In the genomic region with DNA sequence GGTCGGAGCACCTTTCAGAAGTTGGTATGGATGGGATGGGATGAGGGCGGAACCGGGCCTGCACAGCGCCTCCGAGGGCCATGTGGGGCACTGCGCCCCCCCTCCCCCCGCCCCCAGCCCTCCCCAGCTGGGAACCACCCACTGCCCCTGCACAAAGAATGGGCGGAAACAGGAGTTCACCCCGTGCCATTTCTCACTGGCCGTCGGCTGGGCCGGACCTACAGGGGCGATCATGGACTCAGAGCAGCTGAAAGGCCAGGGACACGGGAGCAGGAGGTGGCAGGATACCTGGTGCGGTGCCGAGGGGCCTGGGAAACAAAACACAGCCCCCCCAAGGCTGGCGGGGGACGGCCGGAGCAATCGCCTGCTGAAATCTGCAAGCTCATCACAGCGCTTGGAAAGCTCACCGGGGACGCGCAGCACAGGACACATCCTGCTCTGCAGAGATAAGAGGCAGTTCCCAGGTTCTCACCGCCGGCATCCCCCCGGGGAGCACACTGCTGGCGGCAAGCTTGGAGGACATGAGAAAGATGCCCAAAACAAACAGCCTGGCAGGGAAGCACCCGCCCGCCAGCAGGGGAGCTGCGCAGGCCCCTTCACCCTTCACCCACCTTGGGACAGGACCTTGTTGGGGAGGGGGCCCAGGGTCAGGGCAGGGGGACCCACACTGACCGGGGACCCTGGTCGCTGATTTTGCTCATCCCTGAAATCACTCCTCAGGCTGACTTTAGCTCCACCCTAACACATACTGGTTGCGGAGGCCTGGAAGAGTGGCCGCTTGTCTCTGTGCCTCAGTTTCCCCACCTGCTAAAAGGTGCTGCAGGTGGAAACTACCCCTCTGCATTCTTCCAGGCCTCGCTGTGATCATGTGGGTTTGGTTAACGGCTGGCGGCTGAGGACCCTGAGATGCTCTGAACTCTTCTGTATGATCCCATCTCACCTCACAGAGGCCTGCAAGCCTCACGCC, we compare ENCODE assay signal across 21 cellular contexts.
DNase-seq lines count a peak whose midpoint lies in the region; ATAC-seq, FAIRE-seq and TF ChIP-seq lines count a peak whose summit lies in the region.
"Had no signal": no experiment of that assay in that cellular context is flagged by ENCODE, and none has a peak within 500 bp of the region (broad histone marks: within the 10 kb centered on the region; RNA-seq: fewer than 3 reads in every experiment).

No MANE protein-coding gene starts in this region.

- dilution Hi-C loops in endothelial cell of umbilical vein (cut with MboI; ENCODE audit: extremely low pct_ligation_motif_present, low sequenced_read_pairs), result no loop called here

- H3K27ac Mint-ChIP-seq in nephron, result no peak overlapping the region
- H3K27ac Mint-ChIP-seq in natural killer cell treated with Interleukin-12 subunit alpha and Interleukin-12 subunit beta and Interleukin-15 and Interleukin-18, amount 100 ng/mL, for 72 hours, result no peak overlapping the region
- no peak overlapping the region for H3K27ac Mint-ChIP-seq in Caco-2 (ENCODE audit: unreplicated experiment)
- H3K27ac Mint-ChIP-seq: activated naive CD8-positive, alpha-beta T cell treated with anti-CD3 and anti-CD28 coated beads, Interleukin-2, amount 10 ng/mL, durations not matched to agents 7 days and 5 days; natural killer cell had no signal

- H3K9me3 ChIP-seq in endothelial cell of umbilical vein (replicated peaks; ENCODE audit: control insufficient read depth, insufficient read depth, low read length) (no peaks in the 10 kb centered on the region), Caco-2 (peaks cover 6% of the 10 kb centered on the region; the same call in 1 of the 2 replicates)

- no peaks in the 10 kb centered on the region for H3K9me1 ChIP-seq in endothelial cell of umbilical vein (replicated peaks; ENCODE audit: control insufficient read depth, extremely low read depth, insufficient read depth, low read length)

- CTCF ChIA-PET in BJ (lab: Yijun Ruan, JAX) (interaction anchor here (0.6 to 6.5 kb wide), 6 partner anchors 10 to 491 kb away, joined by 3 to 34 read pairs (median 4); no protein-coding TSS in a partner anchor), RWPE1 (lab: Yijun Ruan, JAX) (interaction anchor here (0.6 to 4.1 kb wide), 4 partner anchors 9 to 487 kb away, joined by 3 to 25 read pairs (median 4); a partner anchor contains a TSS), endothelial cell of umbilical vein (lab: Charles Lee) (interaction anchor here (0.7 to 3.7 kb wide), 9 partner anchors 8 to 495 kb away, joined by 3 to 25 read pairs (median 6); no protein-coding TSS in a partner anchor), Caco-2 (lab: Charles Lee) (no interaction called here)

- H3K4me1 ChIP-seq in endothelial cell of umbilical vein (ENCODE audit: control insufficient read depth, extremely low read depth, insufficient read depth, low read length), result peaks cover 16% of the 10 kb centered on the region
- H3K4me1 ChIP-seq in Caco-2, result no peaks in the 10 kb centered on the region; the same call in 1 of the 2 replicates
- H3K4me1 ChIP-seq: heart left ventricle had no signal

- TF ChIP-seq CTCF in BJ (IDR thresholded peaks at IDR 0.05; ENCODE audit: insufficient read depth, low read depth, low read length) (0 out of 2 replicates have a peak, but pooled peaks have one; percentile 8), RWPE1 (conservative IDR thresholded peaks at IDR 0.05; ENCODE audit: low read depth) (0 out of 2 replicates have a peak, but pooled peaks have one; percentile 14), endothelial cell of umbilical vein (IDR thresholded peaks at IDR 0.05; ENCODE audit: extremely low read depth in 1 of 2, insufficient read depth in 1 of 2, low read depth in 1 of 2, low read length in 2 of 2) (peak; percentile 29 to 70), nephron (IDR thresholded peaks at IDR 0.05; ENCODE audit: unreplicated experiment in 3 of 3) (peak in 2 of 3 experiments; percentile 13 to 29), Caco-2 (IDR thresholded peaks at IDR 0.05; ENCODE audit: insufficient read depth in 1 of 2, low read depth in 1 of 2, low read length in 1 of 2, severe bottlenecking in 1 of 2, unreplicated experiment in 1 of 2) (peak in 1 of 2 experiments; percentile 20)

- H3K36me3 Mint-ChIP-seq in nephron (ENCODE audit: low read depth) (peaks cover 4% of the 10 kb centered on the region), Caco-2 (ENCODE audit: insufficient read depth, unreplicated experiment) (no peaks in the 10 kb centered on the region)
- H3K36me3 Mint-ChIP-seq in natural killer cell treated with Interleukin-12 subunit alpha and Interleukin-12 subunit beta and Interleukin-15 and Interleukin-18, amount 100 ng/mL, for 72 hours, result no peaks in the 10 kb centered on the region
- H3K36me3 Mint-ChIP-seq: activated naive CD8-positive, alpha-beta T cell treated with anti-CD3 and anti-CD28 coated beads, Interleukin-2, amount 10 ng/mL, durations not matched to agents 7 days and 5 days; natural killer cell had no signal

- H3K27ac ChIP-seq in RWPE1 (no peak overlapping the region), endothelial cell of umbilical vein (ENCODE audit: insufficient read depth, low read depth, low read length) (peak overlapping the region; percentile 25)
- H3K27ac ChIP-seq: heart left ventricle had no signal

- H3K4me2 ChIP-seq in endothelial cell of umbilical vein (ENCODE audit: insufficient read depth, low read length), result peak overlapping the region; percentile 63

- no peaks in the 10 kb centered on the region for H3K36me3 ChIP-seq in BJ (ENCODE audit: control insufficient read depth, insufficient read depth, low read length)
- no peaks in the 10 kb centered on the region for H3K36me3 ChIP-seq in endothelial cell of umbilical vein (ENCODE audit: control insufficient read depth in 2 of 2, extremely low read depth in 1 of 2, insufficient read depth in 2 of 2, low read length in 2 of 2)
- H3K36me3 ChIP-seq in Caco-2 (ENCODE audit: control insufficient read depth, insufficient read depth, low read length), result no peaks in the 10 kb centered on the region; the same call in 1 of the 2 replicates
- H3K36me3 ChIP-seq: heart left ventricle had no signal

- DNase-seq in BJ (ENCODE audit: low read depth) (no peak), RWPE1 (ENCODE audit: low spot score) (no peak), endothelial cell of umbilical vein (ENCODE audit: low read depth, low spot score) (peak; percentile 89), ACHN (no peak), Caco-2 (no peak)
- DNase-seq in natural killer cell treated with Interleukin-12 subunit alpha and Interleukin-12 subunit beta and Interleukin-15 and Interleukin-18, amount 100 ng/mL, for 72 hours (ENCODE audit: low spot score), result no peak
- DNase-seq: activated CD4-positive, alpha-beta T cell treated with anti-CD3 and anti-CD28 coated beads for 48 hours; activated naive CD8-positive, alpha-beta T cell treated with anti-CD3 and anti-CD28 coated beads, Interleukin-2, amount 10 ng/mL, durations not matched to agents 7 days and 5 days; activated T-cell treated with anti-CD3 and anti-CD28 coated beads for 4 hours; caudate nucleus; COR-L47; GDM1; heart left ventricle; MV-4-11; natural killer cell; NCI-H2081 treated with DMSO at 0.1 percent for 48 hours; SHP77; stimulated activated CD4-positive, alpha-beta T cell treated with anti-CD3 and anti-CD28 coated beads, Interleukin-4, amount 100 ng/mL, for 24 hours had no signal

- H4K20me1 ChIP-seq in endothelial cell of umbilical vein (replicated peaks; ENCODE audit: control insufficient read depth, extremely low read depth, insufficient read depth, low read length), result no peaks in the 10 kb centered on the region

- intact Hi-C loops in endothelial cell of umbilical vein (cut with micrococcal nuclease), result loop anchor here (1.0 kb wide), 1 partner anchor 124 kb away; no protein-coding TSS in a partner anchor
- intact Hi-C loops in Caco-2 (cut with micrococcal nuclease; ENCODE audit: unreplicated experiment), result no loop called here

- H3K27me3 Mint-ChIP-seq in nephron (ENCODE audit: low read depth) (peaks cover 58% of the 10 kb centered on the region), Caco-2 (ENCODE audit: insufficient read depth, unreplicated experiment) (no peaks in the 10 kb centered on the region)
- peaks cover 16 to 33% of the 10 kb centered on the region in 2 donors for H3K27me3 Mint-ChIP-seq in natural killer cell treated with Interleukin-12 subunit alpha and Interleukin-12 subunit beta and Interleukin-15 and Interleukin-18, amount 100 ng/mL, for 72 hours

- no peaks in the 10 kb centered on the region for H3K79me2 ChIP-seq in endothelial cell of umbilical vein (ENCODE audit: control insufficient read depth, insufficient read depth, low read length)

- H3K4me1 Mint-ChIP-seq in nephron (peaks cover 6% of the 10 kb centered on the region), Caco-2 (ENCODE audit: low read depth, unreplicated experiment) (no peaks in the 10 kb centered on the region)
- H3K4me1 Mint-ChIP-seq in natural killer cell treated with Interleukin-12 subunit alpha and Interleukin-12 subunit beta and Interleukin-15 and Interleukin-18, amount 100 ng/mL, for 72 hours (ENCODE audit: low read depth in 2 of 2), result no peaks in the 10 kb centered on the region
- H3K4me1 Mint-ChIP-seq: activated naive CD8-positive, alpha-beta T cell treated with anti-CD3 and anti-CD28 coated beads, Interleukin-2, amount 10 ng/mL, durations not matched to agents 7 days and 5 days; natural killer cell had no signal

- H3K4me3 ChIP-seq in BJ (ENCODE audit: low read depth, low read length) (no peak overlapping the region), endothelial cell of umbilical vein (replicated peaks in 1 of 3; ENCODE audit: insufficient read depth in 1 of 3, low read depth in 1 of 3, low read length in 3 of 3) (peak overlapping the region in 1 of 3 experiments; percentile 8), Caco-2 (ENCODE audit: low read depth, low read length) (no peak overlapping the region)
- H3K4me3 ChIP-seq: heart left ventricle had no signal

- H3K9me3 Mint-ChIP-seq in nephron (peaks cover 10% of the 10 kb centered on the region), Caco-2 (ENCODE audit: unreplicated experiment) (peaks cover 9% of the 10 kb centered on the region)
- no peaks in the 10 kb centered on the region for H3K9me3 Mint-ChIP-seq in natural killer cell treated with Interleukin-12 subunit alpha and Interleukin-12 subunit beta and Interleukin-15 and Interleukin-18, amount 100 ng/mL, for 72 hours
- H3K9me3 Mint-ChIP-seq: activated naive CD8-positive, alpha-beta T cell treated with anti-CD3 and anti-CD28 coated beads, Interleukin-2, amount 10 ng/mL, durations not matched to agents 7 days and 5 days; natural killer cell had no signal

- FAIRE-seq in endothelial cell of umbilical vein (lab: Jason Lieb, UNC), result peak; percentile 93

- H3K4me3 Mint-ChIP-seq in nephron (no peak overlapping the region), Caco-2 (ENCODE audit: unreplicated experiment) (no peak overlapping the region)
- no peak overlapping the region for H3K4me3 Mint-ChIP-seq in natural killer cell treated with Interleukin-12 subunit alpha and Interleukin-12 subunit beta and Interleukin-15 and Interleukin-18, amount 100 ng/mL, for 72 hours
- H3K4me3 Mint-ChIP-seq: activated naive CD8-positive, alpha-beta T cell treated with anti-CD3 and anti-CD28 coated beads, Interleukin-2, amount 10 ng/mL, durations not matched to agents 7 days and 5 days; natural killer cell had no signal

- POLR2A ChIA-PET in BJ (lab: Charles Lee) (no interaction called here), RWPE1 (lab: Yijun Ruan, JAX; ENCODE audit: low non-redundant PET) (no interaction called here), endothelial cell of umbilical vein (lab: Charles Lee) (interaction anchor here (0.9 to 1.0 kb wide), 2 partner anchors 10 to 129 kb away, joined by 3 to 4 read pairs; no protein-coding TSS in a partner anchor), Caco-2 (lab: Charles Lee) (no interaction called here)

- peak overlapping the region; percentile 38 for H3K9ac ChIP-seq in endothelial cell of umbilical vein (replicated peaks; ENCODE audit: extremely low read depth, insufficient read depth, low read length)

- BruUV-seq in endothelial cell of umbilical vein (replicated peaks; lab: Mats Ljungman, UMichigan) (no TSS peak), Caco-2 (replicated peaks; lab: Mats Ljungman, UMichigan) (no TSS peak)

- H3K27me3 ChIP-seq in BJ (ENCODE audit: control insufficient read depth, insufficient read depth, low read length) (peaks cover 16% of the 10 kb centered on the region), endothelial cell of umbilical vein (ENCODE audit: control insufficient read depth in 2 of 2, insufficient read depth in 2 of 2, low read length in 2 of 2) (peaks cover 0 to 2% of the 10 kb centered on the region in 2 experiments), Caco-2 (replicated peaks; ENCODE audit: control insufficient read depth, insufficient read depth, low read length) (no peaks in the 10 kb centered on the region)

- TF ChIP-seq POLR2A in endothelial cell of umbilical vein (IDR thresholded peaks at IDR 0.05; ENCODE audit: low read depth, low read length), result no peak

- peak overlapping the region; percentile 76 for H2AFZ ChIP-seq in endothelial cell of umbilical vein (ENCODE audit: low read depth, low read length)

- in situ Hi-C loops in ACHN (cut with HindIII; ENCODE audit: low pct_ligation_motif_present, low pct_unique_long_range_greater_than_20kb, low sequenced_read_pairs), result no loop called here

- ATAC-seq in HG02884 (IDR thresholded peaks at IDR 0.05; ENCODE audit: unreplicated experiment), result no peak
- ATAC-seq in natural killer cell treated with Interleukin-12 subunit alpha and Interleukin-12 subunit beta and Interleukin-15 and Interleukin-18, amount 100 ng/mL, for 72 hours, result no peak
- ATAC-seq: left lobe of liver, natural killer cell had no signal
